1 cellular context compared by ENCODE assay signal in the genomic region with DNA sequence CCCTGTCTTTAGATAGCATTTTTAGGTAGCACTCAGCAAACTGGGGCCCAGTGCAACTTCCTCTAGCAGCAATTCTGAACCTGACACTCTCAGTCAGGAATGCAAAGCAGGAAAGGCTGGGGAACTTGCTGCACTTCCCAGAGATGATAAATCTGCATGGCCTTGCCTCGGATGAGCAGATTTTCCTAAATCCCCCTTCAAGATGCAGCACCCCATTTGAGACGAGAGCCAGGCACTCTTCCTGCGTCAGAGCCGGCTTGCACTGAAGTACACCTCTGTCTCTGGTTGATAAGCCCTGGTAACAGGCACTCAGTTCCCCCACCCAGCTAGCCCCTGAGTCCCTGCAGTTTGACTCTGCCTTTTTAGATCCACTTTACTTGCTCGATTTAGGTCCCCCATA.
TF ChIP-seq lines count a peak whose summit lies in the region.

No MANE protein-coding gene starts in this region.

TF ChIP-seq in WTC11, 78 proteins besides CTCF, POLR2A, EP300 and RAD21 (continued from another document):
- TF ChIP-seq USF1 (CRISPR knock-in tag; IDR thresholded peaks at IDR 0.05) (no peak), NFATC4 (CRISPR knock-in tag; IDR thresholded peaks at IDR 0.05) (no peak), OVOL2 (CRISPR knock-in tag; IDR thresholded peaks at IDR 0.05; ENCODE audit: borderline replicate concordance) (no peak), CREB1 (CRISPR knock-in tag; IDR thresholded peaks at IDR 0.05) (no peak), USF2 (CRISPR knock-in tag; IDR thresholded peaks at IDR 0.05) (no peak), GRHL2 (CRISPR knock-in tag; IDR thresholded peaks at IDR 0.05; ENCODE audit: insufficient replicate concordance, severe bottlenecking) (no peak)
- TF ChIP-seq, protein P1, sequence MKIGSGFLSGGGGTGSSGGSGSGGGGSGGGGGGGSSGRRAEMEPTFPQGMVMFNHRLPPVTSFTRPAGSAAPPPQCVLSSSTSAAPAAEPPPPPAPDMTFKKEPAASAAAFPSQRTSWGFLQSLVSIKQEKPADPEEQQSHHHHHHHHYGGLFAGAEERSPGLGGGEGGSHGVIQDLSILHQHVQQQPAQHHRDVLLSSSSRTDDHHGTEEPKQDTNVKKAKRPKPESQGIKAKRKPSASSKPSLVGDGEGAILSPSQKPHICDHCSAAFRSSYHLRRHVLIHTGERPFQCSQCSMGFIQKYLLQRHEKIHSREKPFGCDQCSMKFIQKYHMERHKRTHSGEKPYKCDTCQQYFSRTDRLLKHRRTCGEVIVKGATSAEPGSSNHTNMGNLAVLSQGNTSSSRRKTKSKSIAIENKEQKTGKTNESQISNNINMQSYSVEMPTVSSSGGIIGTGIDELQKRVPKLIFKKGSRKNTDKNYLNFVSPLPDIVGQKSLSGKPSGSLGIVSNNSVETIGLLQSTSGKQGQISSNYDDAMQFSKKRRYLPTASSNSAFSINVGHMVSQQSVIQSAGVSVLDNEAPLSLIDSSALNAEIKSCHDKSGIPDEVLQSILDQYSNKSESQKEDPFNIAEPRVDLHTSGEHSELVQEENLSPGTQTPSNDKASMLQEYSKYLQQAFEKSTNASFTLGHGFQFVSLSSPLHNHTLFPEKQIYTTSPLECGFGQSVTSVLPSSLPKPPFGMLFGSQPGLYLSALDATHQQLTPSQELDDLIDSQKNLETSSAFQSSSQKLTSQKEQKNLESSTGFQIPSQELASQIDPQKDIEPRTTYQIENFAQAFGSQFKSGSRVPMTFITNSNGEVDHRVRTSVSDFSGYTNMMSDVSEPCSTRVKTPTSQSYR (CRISPR knock-in tag; IDR thresholded peaks at IDR 0.05): no peak
- TF ChIP-seq, protein P2, sequence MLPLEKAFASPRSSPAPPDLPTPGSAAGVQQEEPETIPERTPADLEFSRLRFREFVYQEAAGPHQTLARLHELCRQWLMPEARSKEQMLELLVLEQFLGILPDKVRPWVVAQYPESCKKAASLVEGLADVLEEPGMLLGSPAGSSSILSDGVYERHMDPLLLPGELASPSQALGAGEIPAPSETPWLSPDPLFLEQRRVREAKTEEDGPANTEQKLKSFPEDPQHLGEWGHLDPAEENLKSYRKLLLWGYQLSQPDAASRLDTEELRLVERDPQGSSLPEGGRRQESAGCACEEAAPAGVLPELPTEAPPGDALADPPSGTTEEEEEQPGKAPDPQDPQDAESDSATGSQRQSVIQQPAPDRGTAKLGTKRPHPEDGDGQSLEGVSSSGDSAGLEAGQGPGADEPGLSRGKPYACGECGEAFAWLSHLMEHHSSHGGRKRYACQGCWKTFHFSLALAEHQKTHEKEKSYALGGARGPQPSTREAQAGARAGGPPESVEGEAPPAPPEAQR (CRISPR knock-in tag; IDR thresholded peaks at IDR 0.05): no peak
- TF ChIP-seq, protein P3, sequence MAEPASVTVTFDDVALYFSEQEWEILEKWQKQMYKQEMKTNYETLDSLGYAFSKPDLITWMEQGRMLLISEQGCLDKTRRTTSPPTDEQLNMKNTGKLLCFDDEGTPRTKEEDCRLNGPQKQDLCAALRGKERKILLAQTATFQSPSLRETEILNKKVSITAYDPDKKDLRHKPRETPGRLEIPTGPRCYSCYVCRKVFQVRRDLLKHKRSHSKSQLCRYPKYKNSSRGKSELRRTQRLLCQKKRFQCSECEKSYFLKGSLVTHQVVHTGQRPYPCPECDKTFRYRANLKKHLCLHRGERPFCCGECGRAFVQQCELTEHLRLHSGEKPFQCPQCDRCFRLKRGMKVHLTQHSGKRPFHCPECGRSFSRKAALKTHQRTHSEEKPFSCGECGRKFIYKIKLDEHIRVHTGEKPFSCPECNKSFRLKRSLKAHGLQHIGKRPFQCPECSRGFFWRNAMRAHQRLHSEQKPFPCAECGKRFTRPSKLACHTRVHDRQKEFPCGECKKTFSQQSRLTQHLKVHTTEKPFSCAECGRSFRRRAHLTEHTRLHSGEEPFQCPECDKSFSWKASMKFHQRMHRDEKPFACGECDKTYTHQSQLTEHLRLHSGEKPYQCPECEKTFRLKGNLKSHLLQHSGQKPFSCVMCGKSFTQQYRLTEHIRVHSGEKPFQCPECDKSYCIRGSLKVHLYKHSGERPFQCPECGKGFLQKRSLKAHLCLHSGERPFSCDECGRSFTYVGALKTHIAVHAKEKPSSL (CRISPR knock-in tag; conservative IDR thresholded peaks at IDR 0.05): no peak
